7 cellular contexts compared by ENCODE assay signal in genomic region chr15:64651573-64652260, GRCh38.
DNase-seq lines count a peak whose midpoint lies in the region; ATAC-seq and TF ChIP-seq lines count a peak whose summit lies in the region.

No MANE protein-coding gene starts in this region.

- ATAC-seq in GM19324 (IDR thresholded peaks at IDR 0.05; ENCODE audit: low FRiP score, unreplicated experiment) (peak; percentile 86), HG03108 (IDR thresholded peaks at IDR 0.05; ENCODE audit: unreplicated experiment) (peak; percentile 94)

- H3K4me3 ChIP-seq in choroid plexus epithelial cell (ENCODE audit: low read depth, low read length) = no peak overlapping the region

- no peak for TF ChIP-seq CTCF in choroid plexus epithelial cell (conservative IDR thresholded peaks at IDR 0.05; ENCODE audit: low read depth, low read length)

- peak; percentile 44 for DNase-seq in SHP77 treated with DMSO at 0.1 percent for 48 hours (lab: John Stamatoyannopoulos, UW)
- DNase-seq in choroid plexus epithelial cell (ENCODE audit: low read depth) = peak; percentile 40
- DNase-seq in stimulated activated CD4-positive, alpha-beta T cell treated with anti-CD3 and anti-CD28 coated beads, Interleukin-2, amount 100 ng/mL, for 4 hours (ENCODE audit: low read depth) = peak; percentile 41
- DNase-seq in cerebellar nuclear complex (lab: John Stamatoyannopoulos, UW) = no peak
- DNase-seq in NCI-H187 (lab: John Stamatoyannopoulos, UW) = no peak

Comparison
In these comparisons a context has a peak if more than half of its experiments do, and no peak if none do; other contexts are left out.
1. DNase-seq: peak in SHP77 treated with DMSO at 0.1 percent for 48 hours (single experiment), choroid plexus epithelial cell (single experiment) and stimulated activated CD4-positive, alpha-beta T cell treated with anti-CD3 and anti-CD28 coated beads, Interleukin-2, amount 100 ng/mL, for 4 hours (single experiment); none in cerebellar nuclear complex (0 of 2) and NCI-H187 (0 of 2).